ENCODE assay signal across 11 cellular contexts in the genomic region with DNA sequence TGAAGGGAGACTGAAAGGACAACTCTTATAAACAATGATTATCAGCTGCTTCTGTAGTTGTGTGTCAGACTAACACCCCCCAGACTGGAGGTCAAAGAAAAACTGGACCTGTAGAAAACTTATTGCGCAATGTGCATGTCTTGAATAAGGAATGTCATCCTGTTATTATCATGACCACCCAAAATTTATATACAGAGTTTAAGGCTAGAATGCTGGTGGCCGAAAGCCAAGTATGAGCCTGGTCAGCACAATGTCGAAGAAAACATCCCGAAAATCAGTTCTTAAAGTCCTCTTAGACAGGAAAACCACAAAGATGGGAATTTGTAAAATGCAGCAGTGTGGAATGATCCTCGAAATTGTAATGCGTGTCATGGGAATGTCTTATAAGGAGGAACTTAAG. TPM values are rescaled to one million over a fixed set of nuclear protein-coding genes. Genes with fewer than 3 reads are reported as not detected.
A peak's percentile ranks its signal among the peaks of the same experiment; 100 is the strongest.
DNase-seq lines count a peak whose midpoint lies in the region; ATAC-seq, FAIRE-seq and TF ChIP-seq lines count a peak whose summit lies in the region.
"Had no signal": no experiment of that assay in that cellular context is flagged by ENCODE, and none has a peak within 500 bp of the region (broad histone marks: within the 10 kb centered on the region; RNA-seq: fewer than 3 reads in every experiment).

No MANE protein-coding gene starts in this region.

- no peaks in the 10 kb centered on the region for H3K9me1 ChIP-seq in K562 (ENCODE audit: control insufficient read depth, insufficient read depth, low read length)

- no peak for TF ChIP-seq CTCF in activated CD8-positive, alpha-beta T cell treated with anti-CD3 and anti-CD28 coated beads for 36 hours (IDR thresholded peaks at IDR 0.05)
- no peak for TF ChIP-seq CTCF in K562 (IDR thresholded peaks at IDR 0.05 in 2 of 3, conservative IDR thresholded peaks at IDR 0.05 in 1 of 3; ENCODE audit: insufficient read depth in 2 of 3, low read depth in 1 of 3, low read length in 3 of 3)

- H3K36me3 Mint-ChIP-seq in activated CD8-positive, alpha-beta T cell treated with anti-CD3 and anti-CD28 coated beads for 36 hours (ENCODE audit: low read depth), result peaks cover 87% of the 10 kb centered on the region
- H3K36me3 Mint-ChIP-seq in activated CD8-positive, alpha-beta T cell treated with anti-CD3 and anti-CD28 coated beads, Interleukin-2, amount 10 ng/mL, durations not matched to agents 7 days and 5 days (ENCODE audit: low read depth), result peaks cover 61% of the 10 kb centered on the region

- H3K4me3 Mint-ChIP-seq in activated CD8-positive, alpha-beta T cell treated with anti-CD3 and anti-CD28 coated beads for 36 hours, result no peak overlapping the region
- no peak overlapping the region for H3K4me3 Mint-ChIP-seq in activated CD8-positive, alpha-beta T cell treated with anti-CD3 and anti-CD28 coated beads, Interleukin-2, amount 10 ng/mL, durations not matched to agents 7 days and 5 days

- H3K4me3 ChIP-seq in K562 (no peak overlapping the region), subcutaneous abdominal adipose tissue (ENCODE audit: low read depth in 1 of 5, low read length in 5 of 5) (no peak overlapping the region)
- H3K4me3 ChIP-seq: tibial nerve had no signal

- POLR2A ChIA-PET in activated CD8-positive, alpha-beta T cell treated with anti-CD3 and anti-CD28 coated beads for 36 hours (lab: Charles Lee), result interaction anchor here (0.7 to 2.4 kb wide), 6 partner anchors 11 to 29 kb away, joined by 3 to 7 read pairs (median 4); no protein-coding TSS in a partner anchor
- POLR2A ChIA-PET in activated CD8-positive, alpha-beta T cell treated with anti-CD3 and anti-CD28 coated beads, Interleukin-2, amount 10 ng/mL, durations not matched to agents 7 days and 5 days (lab: Charles Lee), result interaction anchor here (1.3 to 2.8 kb wide), 2 partner anchors 22 to 32 kb away, joined by 3 to 12 read pairs; no protein-coding TSS in a partner anchor
- POLR2A ChIA-PET in K562 (lab: Yijun Ruan, JAX), result interaction anchor here (0.6 to 1.1 kb wide), 2 partner anchors 37 to 400 kb away, joined by 3 to 8 read pairs; no protein-coding TSS in a partner anchor

- H3K9me3 Mint-ChIP-seq in activated CD8-positive, alpha-beta T cell treated with anti-CD3 and anti-CD28 coated beads for 36 hours, result no peaks in the 10 kb centered on the region
- no peaks in the 10 kb centered on the region for H3K9me3 Mint-ChIP-seq in activated CD8-positive, alpha-beta T cell treated with anti-CD3 and anti-CD28 coated beads, Interleukin-2, amount 10 ng/mL, durations not matched to agents 7 days and 5 days (ENCODE audit: insufficient read depth)

- no peaks in the 10 kb centered on the region for H3K9me3 ChIP-seq in K562 (replicated peaks; ENCODE audit: control insufficient read depth, insufficient read depth, low read depth, low read length)
- no peaks in the 10 kb centered on the region for H3K9me3 ChIP-seq in subcutaneous abdominal adipose tissue (ENCODE audit: control insufficient read depth in 5 of 5, low read length in 5 of 5)
- H3K9me3 ChIP-seq: tibial nerve had no signal

- H3K4me1 Mint-ChIP-seq in activated CD8-positive, alpha-beta T cell treated with anti-CD3 and anti-CD28 coated beads for 36 hours (ENCODE audit: low read depth), result peaks cover 74% of the 10 kb centered on the region
- peaks cover 72% of the 10 kb centered on the region for H3K4me1 Mint-ChIP-seq in activated CD8-positive, alpha-beta T cell treated with anti-CD3 and anti-CD28 coated beads, Interleukin-2, amount 10 ng/mL, durations not matched to agents 7 days and 5 days (ENCODE audit: low read depth)

- no peak for TF ChIP-seq POLR2A in K562 (conservative IDR thresholded peaks at IDR 0.05)

- 3% methylated on average over 6 of the region's 6 CpGs for WGBS in K562 (ENCODE audit: insufficient coverage, low coverage, missing lambda C conversion rate)

- no peak for TF ChIP-seq EP300 in K562 (IDR thresholded peaks at IDR 0.05; ENCODE audit: low read length)

- no TSS peak for BruUV-seq in K562 (replicated peaks; lab: Mats Ljungman, UMichigan)

- no peak overlapping the region for H2AFZ ChIP-seq in K562 (ENCODE audit: low read depth, low read length)

- TF ChIP-seq RAD21 in K562 (CRISPR knock-in tag; conservative IDR thresholded peaks at IDR 0.05 in 1 of 2, IDR thresholded peaks at IDR 0.05 in 1 of 2), result no peak

- no peak for ATAC-seq in activated CD8-positive, alpha-beta T cell treated with anti-CD3 and anti-CD28 coated beads for 36 hours
- no peak for ATAC-seq in activated CD8-positive, alpha-beta T cell treated with anti-CD3 and anti-CD28 coated beads, Interleukin-2, amount 10 ng/mL, durations not matched to agents 7 days and 5 days
- ATAC-seq in K562 (no peak), left lobe of liver (peak; percentile 33)

- no peak for DNase-seq in activated CD8-positive, alpha-beta T cell treated with anti-CD3 and anti-CD28 coated beads for 36 hours
- DNase-seq in activated CD8-positive, alpha-beta T cell treated with anti-CD3 and anti-CD28 coated beads, Interleukin-2, amount 10 ng/mL, durations not matched to agents 7 days and 5 days, result no peak
- no peak for DNase-seq in K562 (ENCODE audit: extremely low read depth in 1 of 4, low spot score in 3 of 4)
- DNase-seq in left lobe of liver (ENCODE audit: low spot score), result no peak
- DNase-seq in T-helper 1 cell, result no peak
- no peak for DNase-seq in activated CD4-positive, CD25-positive, alpha-beta regulatory T cell (lab: John Stamatoyannopoulos, UW)
- no peak for DNase-seq in NCI-H1694 (lab: John Stamatoyannopoulos, UW)
- DNase-seq: MM.1S had no signal

- no peaks in the 10 kb centered on the region for H3K27me3 Mint-ChIP-seq in activated CD8-positive, alpha-beta T cell treated with anti-CD3 and anti-CD28 coated beads for 36 hours
- no peaks in the 10 kb centered on the region for H3K27me3 Mint-ChIP-seq in activated CD8-positive, alpha-beta T cell treated with anti-CD3 and anti-CD28 coated beads, Interleukin-2, amount 10 ng/mL, durations not matched to agents 7 days and 5 days (ENCODE audit: low read depth)

- H3K27me3 ChIP-seq in K562 (ENCODE audit: control insufficient read depth in 2 of 2, insufficient read depth in 2 of 2, low read length in 2 of 2) (peaks cover 14 to 35% of the 10 kb centered on the region in 2 experiments; a peak in 4 of 5 replicates), subcutaneous abdominal adipose tissue (ENCODE audit: control insufficient read depth in 5 of 5, insufficient read depth in 4 of 5, low read length in 5 of 5) (no peaks in the 10 kb centered on the region)
- H3K27me3 ChIP-seq: tibial nerve had no signal

- no peaks in the 10 kb centered on the region for H3K79me2 ChIP-seq in K562 (ENCODE audit: control insufficient read depth, insufficient read depth, low read length)

- no peak overlapping the region for H3K9ac ChIP-seq in K562 (ENCODE audit: insufficient read depth in 1 of 2, low read depth in 2 of 2, low read length in 2 of 2)
- no peak overlapping the region for H3K9ac ChIP-seq in subcutaneous abdominal adipose tissue (ENCODE audit: low read length in 5 of 5)

- H4K20me1 ChIP-seq in K562 (replicated peaks; ENCODE audit: control insufficient read depth, insufficient read depth, low read length), result no peaks in the 10 kb centered on the region

- no peak for FAIRE-seq in K562 (lab: Jason Lieb, UNC)

- H3K4me2 ChIP-seq in K562 (ENCODE audit: insufficient read depth, low read length), result no peak overlapping the region

- H3K4me1 ChIP-seq in K562 (replicated peaks in 1 of 2; ENCODE audit: control insufficient read depth in 2 of 2, insufficient read depth in 2 of 2, low read length in 2 of 2) (no peaks in the 10 kb centered on the region), subcutaneous abdominal adipose tissue (ENCODE audit: control insufficient read depth in 5 of 5, insufficient read depth in 5 of 5, low read length in 5 of 5) (peaks cover 0 to 52% (median 43%) of the 10 kb centered on the region in 5 donors)

- H3K36me3 ChIP-seq in K562 (ENCODE audit: control insufficient read depth, insufficient read depth, low read length) (no peaks in the 10 kb centered on the region), subcutaneous abdominal adipose tissue (ENCODE audit: control insufficient read depth in 5 of 5, insufficient read depth in 5 of 5, low read length in 5 of 5) (peaks cover 7 to 25% (median 14%) of the 10 kb centered on the region in 5 donors)
- H3K36me3 ChIP-seq: tibial nerve had no signal

- intact Hi-C loops in activated CD8-positive, alpha-beta T cell treated with anti-CD3 and anti-CD28 coated beads for 36 hours (cut with micrococcal nuclease), result no loop called here
- intact Hi-C loops in K562 (cut with micrococcal nuclease), result no loop called here

- CTCF ChIA-PET in activated CD8-positive, alpha-beta T cell treated with anti-CD3 and anti-CD28 coated beads for 36 hours (lab: Charles Lee), result interaction anchor here (1.2 to 2.6 kb wide), 4 partner anchors 15 to 193 kb away, joined by 3 to 7 read pairs (median 4); no protein-coding TSS in a partner anchor
- CTCF ChIA-PET in activated CD8-positive, alpha-beta T cell treated with anti-CD3 and anti-CD28 coated beads, Interleukin-2, amount 10 ng/mL, durations not matched to agents 7 days and 5 days (lab: Charles Lee), result interaction anchor here (1.8 to 4.4 kb wide), 2 partner anchors 28 to 194 kb away, joined by 4 to 18 read pairs; no protein-coding TSS in a partner anchor
- CTCF ChIA-PET in K562 (lab: Yijun Ruan, JAX; ENCODE audit: low intra/inter-chr PET ratio), result no interaction called here

- peak overlapping the region; percentile 16 for H3K27ac Mint-ChIP-seq in activated CD8-positive, alpha-beta T cell treated with anti-CD3 and anti-CD28 coated beads for 36 hours
- no peak overlapping the region for H3K27ac Mint-ChIP-seq in activated CD8-positive, alpha-beta T cell treated with anti-CD3 and anti-CD28 coated beads, Interleukin-2, amount 10 ng/mL, durations not matched to agents 7 days and 5 days

- H3K27ac ChIP-seq in K562 (ENCODE audit: extremely low read depth, low read depth, low read length) (no peak overlapping the region), subcutaneous abdominal adipose tissue (ENCODE audit: low read depth, low read length) (peak overlapping the region; percentile 52)
- H3K27ac ChIP-seq: RWPE1 had no signal

- in situ Hi-C loops in K562 (cut with MboI), result no loop called here

RNA-seq across cellular contexts. Expression of a gene that starts 29.3 kb away (rescaled TPM):
- 100 to 1,000 TPM; 113 to 125 TPM for total RNA-seq in activated CD8-positive, alpha-beta T cell treated with anti-CD3 and anti-CD28 coated beads for 36 hours
- 10 to 100 TPM; 59.9 to 63.4 TPM for total RNA-seq in activated CD8-positive, alpha-beta T cell treated with anti-CD3 and anti-CD28 coated beads, Interleukin-2, amount 10 ng/mL, durations not matched to agents 7 days and 5 days
- not detected in 2 replicates for total RNA-seq in K562 (2011; cell fraction: chromatin; rRNA removed; ENCODE audit: low replicate concordance)
- not detected in 2 replicates for total RNA-seq in K562 (2011; cell fraction: nucleolus; rRNA removed)
- total RNA-seq in K562 (2011; cell fraction: nucleoplasm; rRNA removed), result not detected in 2 replicates
- total RNA-seq in K562 (2014; rRNA removed) (not detected in 2 replicates), K562 (2014; rRNA removed; fragmentation: Illumina TruSeq; extraction: Trizol) (not detected in 2 replicates), K562 (2015; rRNA removed; fragmentation: Illumina TruSeq; extraction: Trizol) (not detected in 2 replicates), K562 (2021) (0.29 and 0.51 TPM in 2 replicates), left lobe of liver (20.9 TPM)
- polyA plus RNA-seq in K562 (2011; rRNA removed) (not detected in 2 replicates), K562 (2014; fragmentation: Illumina TruSeq; extraction: Trizol) (not detected in 2 replicates), K562 (2014; fragmentation: Nextera tagmentation; extraction: Ambion mirVana) (under 1 TPM in 1 of 2 experiments, not detected in 1; 0.08 TPM), K562 (2014; rRNA removed) (0.11 TPM in 1 of 2 replicates, not detected in the other)
- not detected in 2 replicates for polyA plus RNA-seq in K562 (2011; cell fraction: cytosol; rRNA removed)
- not detected in 2 replicates for polyA plus RNA-seq in K562 (2011; cell fraction: nucleus; rRNA removed)
- polyA plus RNA-seq in K562 (2012), result 0.14 and 0.19 TPM in 2 replicates
- polyA minus RNA-seq in K562 (2011; rRNA and poly(A)+ RNA removed), result not detected in 2 replicates
- not detected in 2 replicates for polyA minus RNA-seq in K562 (2011; cell fraction: cytosol; rRNA and poly(A)+ RNA removed)
- polyA minus RNA-seq in K562 (2011; cell fraction: nucleus; rRNA and poly(A)+ RNA removed), result not detected in 2 replicates

Comparison
In these comparisons a context has a peak if more than half of its experiments do, and no peak if none do; other contexts are left out.
1. RNA of a gene that starts 29.3 kb away (total RNA-seq): 113 to 125 TPM in activated CD8-positive, alpha-beta T cell treated with anti-CD3 and anti-CD28 coated beads for 36 hours, 59.9 to 63.4 TPM in activated CD8-positive, alpha-beta T cell treated with anti-CD3 and anti-CD28 coated beads, Interleukin-2, amount 10 ng/mL, durations not matched to agents 7 days and 5 days and 20.9 TPM in left lobe of liver (single experiment); 0.29 to 0.51 TPM in K562; every median in the first group is over 10 times any median in the second.